ENCODE assay signal across 28 cellular contexts in genomic region chr7:20896996-20897395, GRCh38.
"Had no signal": no experiment of that assay in that cellular context is flagged by ENCODE, and none has a peak within 500 bp of the region (broad histone marks: within the 10 kb centered on the region; RNA-seq: fewer than 3 reads in every experiment).

No MANE protein-coding gene starts in this region.

- H3K4me3 ChIP-seq: ovary, prostate gland, skin epidermis, thoracic aorta, uterus had no signal

- DNase-seq: activated B cell treated with CpG ODN at 0.5 μM for 24 hours; activated CD4-positive, alpha-beta T cell treated with anti-CD3 and anti-CD28 coated beads, Interleukin-2, amount 50 U/mL, for 1 hour; activated CD8-positive, alpha-beta T cell treated with anti-CD3 and anti-CD28 coated beads for 36 hours; activated naive CD8-positive, alpha-beta T cell treated with anti-CD3 and anti-CD28 coated beads, Interleukin-2, amount 50 U/mL, for 24 hours; activated T-cell treated with anti-CD3 and anti-CD28 coated beads, Interleukin-2, amount 50 U/mL, for 4 hours; amygdala; effector CD8-positive, alpha-beta T cell; head of caudate nucleus; hippocampal formation; left cardiac atrium; naive B cell; nephron progenitor cell; ovary; retina; stimulated activated CD4-positive, alpha-beta T cell treated with anti-CD3 and anti-CD28 coated beads, Interleukin-12 subunit alpha, Interleukin-12 subunit beta, amount 100 ng/mL, for 4 hours; stimulated activated CD4-positive, alpha-beta T cell treated with anti-CD3 and anti-CD28 coated beads, Interleukin-4, amount 100 ng/mL, for 24 hours; T1000; trophoblast cell; uterus had no signal

- H3K36me3 ChIP-seq: neutrophil, ovary, prostate gland, thoracic aorta, uterus had no signal

- H3K9me3 ChIP-seq: neutrophil, ovary, prostate gland, thoracic aorta, uterus had no signal

- FAIRE-seq: colon, keratinocyte had no signal

- ATAC-seq: activated CD8-positive, alpha-beta T cell treated with anti-CD3 and anti-CD28 coated beads for 36 hours; activated naive CD8-positive, alpha-beta T cell treated with anti-CD3 and anti-CD28 coated beads, Interleukin-2, amount 50 U/mL, for 24 hours; activated T-cell treated with anti-CD3 and anti-CD28 coated beads, Interleukin-2, amount 50 U/mL, for 4 hours; activated T-helper 17 cell treated with anti-CD3 and anti-CD28 coated beads, Interleukin-2, amount 50 U/mL, for 72 hours; left cardiac atrium; sciatic nerve; stimulated activated effector memory CD8-positive, alpha-beta T cell treated with anti-CD3 and anti-CD28 coated beads, Interleukin-12 subunit alpha, Interleukin-12 subunit beta, amount 100 ng/mL, for 72 hours had no signal

- H3K27me3 ChIP-seq: neutrophil, ovary had no signal

- H3K27ac ChIP-seq: neutrophil, ovary, prostate gland, skin epidermis, thoracic aorta, uterus had no signal

- H3K4me1 ChIP-seq: prostate gland, uterus had no signal
